1 cellular context compared by ENCODE assay signal in the genomic region with DNA sequence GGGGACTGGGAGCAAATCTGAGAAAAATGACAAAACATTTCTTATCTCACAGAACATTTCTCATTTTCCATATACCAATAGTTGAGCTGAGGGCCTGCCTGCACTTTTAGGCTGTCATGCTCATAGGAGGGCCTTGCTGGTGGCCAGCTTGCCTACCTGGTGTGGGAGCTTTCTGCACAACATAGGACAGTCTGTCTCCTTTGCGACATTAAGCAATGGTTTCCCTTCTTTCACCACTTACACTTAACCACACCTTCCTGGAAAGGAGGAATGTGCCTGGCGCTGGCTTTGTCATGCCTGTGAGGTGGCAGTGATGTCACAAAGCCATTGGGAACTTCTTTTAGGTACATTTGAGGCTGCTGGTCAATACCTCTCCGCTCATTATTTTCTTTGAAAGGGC.
TF ChIP-seq lines count a peak whose summit lies in the region.

No MANE protein-coding gene starts in this region.

TF ChIP-seq in WTC11, 78 proteins besides CTCF, POLR2A, EP300 and RAD21 (continued from another document):
- TF ChIP-seq, protein P1, sequence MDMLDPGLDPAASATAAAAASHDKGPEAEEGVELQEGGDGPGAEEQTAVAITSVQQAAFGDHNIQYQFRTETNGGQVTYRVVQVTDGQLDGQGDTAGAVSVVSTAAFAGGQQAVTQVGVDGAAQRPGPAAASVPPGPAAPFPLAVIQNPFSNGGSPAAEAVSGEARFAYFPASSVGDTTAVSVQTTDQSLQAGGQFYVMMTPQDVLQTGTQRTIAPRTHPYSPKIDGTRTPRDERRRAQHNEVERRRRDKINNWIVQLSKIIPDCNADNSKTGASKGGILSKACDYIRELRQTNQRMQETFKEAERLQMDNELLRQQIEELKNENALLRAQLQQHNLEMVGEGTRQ (CRISPR knock-in tag; IDR thresholded peaks at IDR 0.05): no peak
- TF ChIP-seq, protein P2, sequence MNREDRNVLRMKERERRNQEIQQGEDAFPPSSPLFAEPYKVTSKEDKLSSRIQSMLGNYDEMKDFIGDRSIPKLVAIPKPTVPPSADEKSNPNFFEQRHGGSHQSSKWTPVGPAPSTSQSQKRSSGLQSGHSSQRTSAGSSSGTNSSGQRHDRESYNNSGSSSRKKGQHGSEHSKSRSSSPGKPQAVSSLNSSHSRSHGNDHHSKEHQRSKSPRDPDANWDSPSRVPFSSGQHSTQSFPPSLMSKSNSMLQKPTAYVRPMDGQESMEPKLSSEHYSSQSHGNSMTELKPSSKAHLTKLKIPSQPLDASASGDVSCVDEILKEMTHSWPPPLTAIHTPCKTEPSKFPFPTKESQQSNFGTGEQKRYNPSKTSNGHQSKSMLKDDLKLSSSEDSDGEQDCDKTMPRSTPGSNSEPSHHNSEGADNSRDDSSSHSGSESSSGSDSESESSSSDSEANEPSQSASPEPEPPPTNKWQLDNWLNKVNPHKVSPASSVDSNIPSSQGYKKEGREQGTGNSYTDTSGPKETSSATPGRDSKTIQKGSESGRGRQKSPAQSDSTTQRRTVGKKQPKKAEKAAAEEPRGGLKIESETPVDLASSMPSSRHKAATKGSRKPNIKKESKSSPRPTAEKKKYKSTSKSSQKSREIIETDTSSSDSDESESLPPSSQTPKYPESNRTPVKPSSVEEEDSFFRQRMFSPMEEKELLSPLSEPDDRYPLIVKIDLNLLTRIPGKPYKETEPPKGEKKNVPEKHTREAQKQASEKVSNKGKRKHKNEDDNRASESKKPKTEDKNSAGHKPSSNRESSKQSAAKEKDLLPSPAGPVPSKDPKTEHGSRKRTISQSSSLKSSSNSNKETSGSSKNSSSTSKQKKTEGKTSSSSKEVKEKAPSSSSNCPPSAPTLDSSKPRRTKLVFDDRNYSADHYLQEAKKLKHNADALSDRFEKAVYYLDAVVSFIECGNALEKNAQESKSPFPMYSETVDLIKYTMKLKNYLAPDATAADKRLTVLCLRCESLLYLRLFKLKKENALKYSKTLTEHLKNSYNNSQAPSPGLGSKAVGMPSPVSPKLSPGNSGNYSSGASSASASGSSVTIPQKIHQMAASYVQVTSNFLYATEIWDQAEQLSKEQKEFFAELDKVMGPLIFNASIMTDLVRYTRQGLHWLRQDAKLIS (CRISPR knock-in tag; IDR thresholded peaks at IDR 0.05; ENCODE audit: borderline replicate concordance): no peak
